Comparison of ENCODE assay signal across 1 cellular context in genomic region chr14:30998100-30998706, GRCh38.
TF ChIP-seq lines count a peak whose summit lies in the region.

No MANE protein-coding gene starts in this region.

TF ChIP-seq in H1, 55 proteins besides CTCF, POLR2A, EP300 and RAD21:
- TF ChIP-seq TAF1 (IDR thresholded peaks at IDR 0.05; ENCODE audit: low read depth, low read length) (no peak), SP2 (IDR thresholded peaks at IDR 0.05; ENCODE audit: low read length) (no peak), POU5F1 (IDR thresholded peaks at IDR 0.05; ENCODE audit: low read depth, low read length) (no peak), JUN (IDR thresholded peaks at IDR 0.05; ENCODE audit: low read depth, low read length) (no peak), ATF2 (IDR thresholded peaks at IDR 0.05; ENCODE audit: low read length) (no peak), JUND (IDR thresholded peaks at IDR 0.05; ENCODE audit: low read length) (no peak), HDAC6 (IDR thresholded peaks at IDR 0.05; ENCODE audit: low read depth, low read length) (no peak), FOSL1 (IDR thresholded peaks at IDR 0.05; ENCODE audit: insufficient read depth, low read depth, low read length) (no peak), SIN3A (conservative IDR thresholded peaks at IDR 0.05 in 1 of 2, IDR thresholded peaks at IDR 0.05 in 1 of 2; ENCODE audit: low read depth in 1 of 2, low read length in 2 of 2) (no peak)
TF ChIP-seq in H1: peak in this region for 0.
